ENCODE assay signal across 1 cellular context in genomic region chrX:51889851-51890250, GRCh38.
TF ChIP-seq lines count a peak whose summit lies in the region.

No MANE protein-coding gene starts in this region.

TF ChIP-seq in HepG2, 621 proteins besides CTCF, POLR2A, EP300 and RAD21 (continued from another document):
- TF ChIP-seq, protein P1, sequence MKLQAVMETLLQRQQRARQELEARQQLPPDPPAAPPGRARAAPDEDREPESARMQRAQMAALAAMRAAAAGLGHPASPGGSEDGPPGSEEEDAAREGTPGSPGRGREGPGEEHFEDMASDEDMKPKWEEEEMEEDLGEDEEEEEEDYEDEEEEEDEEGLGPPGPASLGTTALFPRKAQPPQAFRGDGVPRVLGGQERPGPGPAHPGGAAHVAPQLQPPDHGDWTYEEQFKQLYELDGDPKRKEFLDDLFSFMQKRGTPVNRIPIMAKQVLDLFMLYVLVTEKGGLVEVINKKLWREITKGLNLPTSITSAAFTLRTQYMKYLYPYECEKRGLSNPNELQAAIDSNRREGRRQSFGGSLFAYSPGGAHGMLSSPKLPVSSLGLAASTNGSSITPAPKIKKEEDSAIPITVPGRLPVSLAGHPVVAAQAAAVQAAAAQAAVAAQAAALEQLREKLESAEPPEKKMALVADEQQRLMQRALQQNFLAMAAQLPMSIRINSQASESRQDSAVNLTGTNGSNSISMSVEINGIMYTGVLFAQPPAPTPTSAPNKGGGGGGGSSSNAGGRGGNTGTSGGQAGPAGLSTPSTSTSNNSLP (IDR thresholded peaks at IDR 0.05; ENCODE audit: low read depth, low read length), result no peak
- TF ChIP-seq FOXA1 (IDR thresholded peaks at IDR 0.05) (no peak), FOXA1 (CRISPR knock-in tag; IDR thresholded peaks at IDR 0.05) (0 out of 2 replicates have a peak, but pooled peaks have one; percentile 31), ZNF792 (CRISPR knock-in tag; IDR thresholded peaks at IDR 0.05) (peak; percentile 94), ARHGAP35 (CRISPR knock-in tag; IDR thresholded peaks at IDR 0.05; ENCODE audit: borderline replicate concordance) (no peak), ZNF652 (CRISPR knock-in tag; IDR thresholded peaks at IDR 0.05; ENCODE audit: borderline replicate concordance, low read depth) (0 out of 2 replicates have a peak, but pooled peaks have one; percentile 26)
